In the genomic region with DNA sequence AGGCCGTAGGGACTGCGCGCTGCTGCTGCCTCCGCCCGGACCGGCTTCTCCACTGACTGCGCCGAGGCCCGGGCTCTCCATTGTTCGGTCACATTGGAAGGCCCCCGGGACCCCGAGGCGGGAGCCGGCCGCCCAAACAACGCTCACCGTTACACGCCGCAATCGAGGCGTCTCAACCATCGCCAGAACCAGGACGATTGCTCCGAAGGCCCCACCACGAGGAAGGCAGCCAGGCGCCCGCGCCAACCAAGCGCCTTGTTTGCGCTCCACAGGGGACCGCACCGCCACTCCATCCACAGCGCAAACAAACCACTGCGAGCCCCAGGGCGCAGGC, we compare ENCODE assay signal across 8 cellular contexts. TPM values are rescaled to one million over a fixed set of nuclear protein-coding genes. Genes with fewer than 3 reads are reported as not detected.
DNase-seq lines count a peak whose midpoint lies in the region; ATAC-seq and TF ChIP-seq lines count a peak whose summit lies in the region.

No MANE protein-coding gene starts in this region.

- H3K9me3 ChIP-seq in sigmoid colon: no peaks in the 10 kb centered on the region

- intact Hi-C loops in activated B cell treated with CpG ODN at 0.5 μM for 24 hours (cut with micrococcal nuclease): loop anchor here (1.0 to 10.0 kb wide), 5 partner anchors 60 to 1886 kb away; a partner anchor contains a TSS
- intact Hi-C loops in sigmoid colon (cut with DNase I): loop anchor here (2.0 to 10.0 kb wide), 4 partner anchors 44 to 394 kb away; a partner anchor contains a TSS

- H3K4me1 Mint-ChIP-seq in activated B cell treated with CpG ODN at 0.5 μM for 24 hours (peaks cover 33% of the 10 kb centered on the region), glutamatergic neuron (ENCODE audit: low read depth, unreplicated experiment) (peaks cover 19% of the 10 kb centered on the region)

- no peak for TF ChIP-seq EP300 in sigmoid colon (IDR thresholded peaks at IDR 0.05)

- H3K27me3 Mint-ChIP-seq in activated B cell treated with CpG ODN at 0.5 μM for 24 hours: peaks cover 3% of the 10 kb centered on the region
- H3K27me3 Mint-ChIP-seq in glutamatergic neuron (ENCODE audit: unreplicated experiment): peaks cover 15% of the 10 kb centered on the region

- H3K36me3 Mint-ChIP-seq in activated B cell treated with CpG ODN at 0.5 μM for 24 hours (ENCODE audit: low read depth): peaks cover 28% of the 10 kb centered on the region
- H3K36me3 Mint-ChIP-seq in glutamatergic neuron (ENCODE audit: unreplicated experiment): no peaks in the 10 kb centered on the region

- H3K9me3 Mint-ChIP-seq in activated B cell treated with CpG ODN at 0.5 μM for 24 hours (no peaks in the 10 kb centered on the region), glutamatergic neuron (ENCODE audit: unreplicated experiment) (peaks cover 16% of the 10 kb centered on the region)

- peak overlapping the region; percentile 87 for H3K27ac Mint-ChIP-seq in activated B cell treated with CpG ODN at 0.5 μM for 24 hours
- H3K27ac Mint-ChIP-seq in glutamatergic neuron (ENCODE audit: unreplicated experiment): peak overlapping the region; percentile 98

- DNase-seq in NCI-H510A treated with DMSO at 0.1 percent for 48 hours (lab: John Stamatoyannopoulos, UW) (peak; percentile 81), NCI-H510A (lab: John Stamatoyannopoulos, UW) (no peak), activated B cell treated with CpG ODN at 0.5 μM for 24 hours (no peak), glutamatergic neuron (peak; percentile 62), sigmoid colon (no peak), MV-4-11 (lab: John Stamatoyannopoulos, UW) (no peak), cerebellar nuclear complex (lab: John Stamatoyannopoulos, UW) (no peak), ureter (ENCODE audit: low spot score) (no peak)

- TF ChIP-seq POLR2A in sigmoid colon (IDR thresholded peaks at IDR 0.05): no peak

- peaks cover 0 to 37% (median 33%) of the 10 kb centered on the region in 4 donors for H3K4me1 ChIP-seq in sigmoid colon

- H3K27ac ChIP-seq in sigmoid colon: peak overlapping the region; percentile 97 to 100 (median 99)

- no peak for ATAC-seq in activated B cell treated with CpG ODN at 0.5 μM for 24 hours (ENCODE audit: low read depth)

- POLR2A ChIA-PET in activated B cell treated with CpG ODN at 0.5 μM for 24 hours (lab: Charles Lee): interaction anchor here (0.7 kb wide), 1 partner anchor 1174 kb away, joined by 3 read pairs; no protein-coding TSS in a partner anchor

- WGBS in sigmoid colon, 2 donors: 0% methylated on average over 35 of the region's 35 CpGs

- CTCF ChIA-PET in activated B cell treated with CpG ODN at 0.5 μM for 24 hours (lab: Charles Lee): interaction anchor here (1.1 kb wide), 1 partner anchor 16 kb away, joined by 3 read pairs; no protein-coding TSS in a partner anchor

- H3K4me3 ChIP-seq in sigmoid colon: peak overlapping the region; percentile 86 to 96 (median 92)

- peaks cover 27 to 40% (median 31%) of the 10 kb centered on the region in 4 donors for H3K36me3 ChIP-seq in sigmoid colon

- TF ChIP-seq CTCF in activated B cell treated with CpG ODN at 0.5 μM for 24 hours (IDR thresholded peaks at IDR 0.05) (no peak), glutamatergic neuron (IDR thresholded peaks at IDR 0.05; ENCODE audit: partially characterized antibody, unreplicated experiment) (peak; percentile 13), sigmoid colon (IDR thresholded peaks at IDR 0.05) (peak in 1 of 4 experiments; percentile 29)

- peak overlapping the region; percentile 96 for H3K4me3 Mint-ChIP-seq in activated B cell treated with CpG ODN at 0.5 μM for 24 hours
- H3K4me3 Mint-ChIP-seq in glutamatergic neuron (ENCODE audit: unreplicated experiment): peak overlapping the region; percentile 95

- no peaks in the 10 kb centered on the region for H3K27me3 ChIP-seq in sigmoid colon

RNA-seq across cellular contexts. Expression of a gene that starts 0.6 kb away (rescaled TPM):
- total RNA-seq in activated B cell treated with CpG ODN at 0.5 μM for 24 hours (36.8 and 37.8 TPM in 2 replicates), glutamatergic neuron (ENCODE audit: unreplicated experiment) (312 TPM), sigmoid colon (1,000 to 10,000 TPM in 3 of 4 donors, 100 to 1,000 TPM in 1; 757 to 1,489 (median 1,456) TPM), ureter (418 TPM)
- 100 to 1,000 TPM; 414 to 642 (median 638) TPM for polyA plus RNA-seq in sigmoid colon

RNA-seq across cellular contexts. Expression of a gene that starts 9.5 kb away (rescaled TPM):
- total RNA-seq in activated B cell treated with CpG ODN at 0.5 μM for 24 hours: not detected in 2 replicates
- total RNA-seq in glutamatergic neuron (ENCODE audit: unreplicated experiment): not detected
- total RNA-seq in sigmoid colon: not detected
- polyA plus RNA-seq in sigmoid colon: not detected
- total RNA-seq in ureter: not detected

RNA-seq across cellular contexts. Expression of a gene that starts 59.0 kb away (rescaled TPM):
- total RNA-seq in activated B cell treated with CpG ODN at 0.5 μM for 24 hours (not detected in 2 replicates), glutamatergic neuron (ENCODE audit: unreplicated experiment) (not detected), sigmoid colon (not detected), ureter (not detected)
- not detected for polyA plus RNA-seq in sigmoid colon

Comparison
In these comparisons a context has a peak if more than half of its experiments do, and no peak if none do; other contexts are left out.
1. DNase-seq: peak in NCI-H510A treated with DMSO at 0.1 percent for 48 hours (single experiment) and glutamatergic neuron (single experiment); none in NCI-H510A (single experiment), activated B cell treated with CpG ODN at 0.5 μM for 24 hours (single experiment), sigmoid colon (single experiment), MV-4-11 (single experiment), cerebellar nuclear complex (0 of 2) and ureter (single experiment).